In genomic region chr1:79259390-79260336, GRCh38 we compare ENCODE assay signal across 8 cellular contexts.
DNase-seq lines count a peak whose midpoint lies in the region; FAIRE-seq and TF ChIP-seq lines count a peak whose summit lies in the region.

No MANE protein-coding gene starts in this region.

- no peaks in the 10 kb centered on the region for H3K36me3 ChIP-seq in GM23248 (ENCODE audit: low read depth)
- H3K36me3 ChIP-seq in stomach, result no peaks in the 10 kb centered on the region

- FAIRE-seq in endometrium (lab: Jason Lieb, UNC), result peak; percentile 97

- no peaks in the 10 kb centered on the region for H3F3A ChIP-seq in GM23248 (ENCODE audit: insufficient read depth)

- H3K27ac ChIP-seq in GM23248 (no peak overlapping the region), stomach (no peak overlapping the region)

- peaks cover 4% of the 10 kb centered on the region for H3K4me1 ChIP-seq in GM23248 (ENCODE audit: insufficient read depth)
- H3K4me1 ChIP-seq in stomach, result peaks cover 0 to 8% (median 0%) of the 10 kb centered on the region in 4 donors

- in situ Hi-C loops in GM23248 (cut with MboI), result loop anchor here (25.0 kb wide), 1 partner anchor 228 kb away; no protein-coding TSS in a partner anchor

- intact Hi-C loops in stomach (cut with DNase I; ENCODE audit: low total_unique reads), result no loop called here

- H3K9me3 Mint-ChIP-seq in activated naive CD8-positive, alpha-beta T cell treated with anti-CD3 and anti-CD28 coated beads for 36 hours, result no peaks in the 10 kb centered on the region

- DNase-seq in GM04504 (ENCODE audit: low read depth), result peak; percentile 34
- peak; percentile 72 for DNase-seq in GM23248
- peak; percentile 2 for DNase-seq in NCI-H146 (lab: John Stamatoyannopoulos, UW)
- no peak for DNase-seq in stomach
- DNase-seq in activated naive CD8-positive, alpha-beta T cell treated with anti-CD3 and anti-CD28 coated beads for 36 hours, result no peak
- no peak for DNase-seq in UCSD-AML1 (lab: John Stamatoyannopoulos, UW; ENCODE audit: unreplicated experiment)
- no peak for DNase-seq in activated T-cell treated with anti-CD3 and anti-CD28 coated beads, Interleukin-2, amount 50 U/mL, for 1 hour

- H3K4me2 ChIP-seq in GM23248 (ENCODE audit: unreplicated experiment), result peak overlapping the region; percentile 16

- H3K27me3 ChIP-seq in GM23248 (replicated peaks; ENCODE audit: insufficient read depth) (no peaks in the 10 kb centered on the region), stomach (no peaks in the 10 kb centered on the region)

- TF ChIP-seq EP300 in stomach (IDR thresholded peaks at IDR 0.05), result no peak

- no peak overlapping the region for H3K4me3 Mint-ChIP-seq in activated naive CD8-positive, alpha-beta T cell treated with anti-CD3 and anti-CD28 coated beads for 36 hours

- H3K79me2 ChIP-seq in GM23248 (ENCODE audit: insufficient read depth), result no peaks in the 10 kb centered on the region

- WGBS in GM23248 (ENCODE audit: low coverage in 1 of 2, low lambda C conversion rate in 2 of 2, missing lambda C conversion rate in 2 of 2), 2 experiments, result 42 to 43% methylated on average over 5 of the region's 5 CpGs
- 46 to 56% (median 52%) methylated on average over 5 of the region's 5 CpGs for WGBS in stomach, 5 donors

- H3K9me2 ChIP-seq in GM23248 (ENCODE audit: insufficient read depth), result no peaks in the 10 kb centered on the region

- H3K27me3 Mint-ChIP-seq in activated naive CD8-positive, alpha-beta T cell treated with anti-CD3 and anti-CD28 coated beads for 36 hours, result no peaks in the 10 kb centered on the region

- H3K4me1 Mint-ChIP-seq in activated naive CD8-positive, alpha-beta T cell treated with anti-CD3 and anti-CD28 coated beads for 36 hours, result no peaks in the 10 kb centered on the region

- H2AFZ ChIP-seq in GM23248, result peak overlapping the region; percentile 25; the same call in 1 of the 2 replicates

- H3K36me3 Mint-ChIP-seq in activated naive CD8-positive, alpha-beta T cell treated with anti-CD3 and anti-CD28 coated beads for 36 hours, result no peaks in the 10 kb centered on the region

- 0 out of 2 replicates have a peak overlapping the region, but pooled peaks have one; percentile 17 for H3K9ac ChIP-seq in GM23248

- TF ChIP-seq POLR2A in stomach (IDR thresholded peaks at IDR 0.05), result no peak

- no peaks in the 10 kb centered on the region for H4K20me1 ChIP-seq in GM23248 (ENCODE audit: insufficient read depth)

- H3K4me3 ChIP-seq in GM23248 (no peak overlapping the region), stomach (no peak overlapping the region)

- peak in 5 of 7 experiments; percentile 14 to 36 (median 23) for TF ChIP-seq CTCF in stomach (IDR thresholded peaks at IDR 0.05)

- no peak overlapping the region for H3K27ac Mint-ChIP-seq in activated naive CD8-positive, alpha-beta T cell treated with anti-CD3 and anti-CD28 coated beads for 36 hours

- H3K9me3 ChIP-seq in GM23248 (ENCODE audit: low read depth), result no peaks in the 10 kb centered on the region
- no peaks in the 10 kb centered on the region for H3K9me3 ChIP-seq in stomach

Comparison
In these comparisons a context has a peak if more than half of its experiments do, and no peak if none do; other contexts are left out.
1. DNase-seq: peak in GM04504 (single experiment), GM23248 (single experiment) and NCI-H146 (single experiment); none in stomach (single experiment), activated naive CD8-positive, alpha-beta T cell treated with anti-CD3 and anti-CD28 coated beads for 36 hours (single experiment), UCSD-AML1 (single experiment) and activated T-cell treated with anti-CD3 and anti-CD28 coated beads, Interleukin-2, amount 50 U/mL, for 1 hour (single experiment).